31 cellular contexts compared by ENCODE assay signal in the genomic region with DNA sequence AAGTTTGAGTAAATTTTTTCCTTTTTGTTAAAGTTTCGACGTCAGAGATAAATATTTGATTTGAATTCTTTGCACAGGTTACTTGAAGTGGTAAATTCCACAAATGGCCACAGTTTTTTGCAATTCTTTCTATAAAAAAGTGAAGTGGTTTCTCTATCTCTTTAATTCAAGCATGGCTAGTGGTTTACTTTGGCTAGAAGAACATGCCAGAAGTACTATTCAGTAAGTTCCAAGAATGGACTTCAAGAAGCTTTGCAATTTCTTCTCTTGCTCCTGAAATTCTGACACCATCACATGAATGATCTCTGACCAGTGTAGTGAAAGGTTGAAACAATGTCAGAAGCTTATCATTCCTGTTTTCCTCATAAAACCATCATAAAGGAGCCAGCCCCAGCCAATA.
"Had no signal": no experiment of that assay in that cellular context is flagged by ENCODE, and none has a peak within 500 bp of the region (broad histone marks: within the 10 kb centered on the region; RNA-seq: fewer than 3 reads in every experiment).

No MANE protein-coding gene starts in this region.

- H3K79me2 ChIP-seq: parathyroid adenoma had no signal

- ATAC-seq: naive thymus-derived CD4-positive, alpha-beta T cell; natural killer cell; psoas muscle; right cardiac atrium; right lobe of liver; stimulated activated memory B cell treated with anti-CD40 and anti-IgM and Interleukin-4, amounts not matched to agents 10 μg/mL and 1 μg/mL and 100 μg/mL, for 72 hours had no signal

- H3K4me3 Mint-ChIP-seq: naive thymus-derived CD4-positive, alpha-beta T cell; natural killer cell; nephron; neural progenitor cell; stimulated activated memory B cell treated with anti-CD40 and anti-IgM and Interleukin-4, amounts not matched to agents 10 μg/mL and 1 μg/mL and 100 μg/mL, for 72 hours; stimulated activated naive CD8-positive, alpha-beta T cell treated with anti-CD3 and anti-CD28 coated beads, Interleukin-15, Interleukin-2, amounts not matched to agents 100 ng/mL and 50 ng/mL, for 24 hours had no signal

- H3K4me3 ChIP-seq: neural progenitor cell, ovary, psoas muscle, right lobe of liver, sigmoid colon, skin epidermis, smooth muscle cell, spleen, stomach, thoracic aorta, thyroid gland, tibial nerve, upper lobe of left lung, uterus had no signal

- DNase-seq: naive thymus-derived CD4-positive, alpha-beta T cell; natural killer cell; occipital lobe; ovary; posterior cingulate gyrus; psoas muscle; right cardiac atrium; right lobe of liver; sigmoid colon; spleen; stimulated activated CD4-positive, alpha-beta T cell treated with anti-CD3 and anti-CD28 coated beads, Interleukin-12 subunit alpha, Interleukin-12 subunit beta, amount 100 ng/mL, for 4 hours; stimulated activated CD4-positive, alpha-beta T cell treated with anti-CD3 and anti-CD28 coated beads, Interleukin-1b, Interleukin-23, amount 100 ng/mL, for 48 hours; stimulated activated CD4-positive, alpha-beta T cell treated with anti-CD3 and anti-CD28 coated beads, Interleukin-4, amount 100 ng/mL, for 1 hour; stimulated activated CD4-positive, alpha-beta T cell treated with anti-CD3 and anti-CD28 coated beads, Interleukin-4, amount 100 ng/mL, for 4 hours; stimulated activated CD8-positive, alpha-beta memory T cell treated with anti-CD3 and anti-CD28 coated beads, Interleukin-4, amount 100 ng/mL, for 48 hours; stimulated activated naive CD4-positive, alpha-beta T cell treated with Interleukin-2 at 50 U/mL for 16 hours; stomach; thyroid gland; trophoblast cell; upper lobe of left lung; uterus had no signal

- H3K4me1 ChIP-seq: neural progenitor cell, parathyroid adenoma, psoas muscle, sigmoid colon, spleen, stomach, thyroid gland, tibial nerve, uterus had no signal

- H3K4me2 ChIP-seq: neural progenitor cell, smooth muscle cell had no signal

- H3K9ac ChIP-seq: neural progenitor cell, parathyroid adenoma had no signal

- H3K27me3 Mint-ChIP-seq: progenitor cell of endocrine pancreas had no signal

- H3K27ac Mint-ChIP-seq: naive thymus-derived CD4-positive, alpha-beta T cell; natural killer cell; nephron; neural progenitor cell; progenitor cell of endocrine pancreas; stimulated activated memory B cell treated with anti-CD40 and anti-IgM and Interleukin-4, amounts not matched to agents 10 μg/mL and 1 μg/mL and 100 μg/mL, for 72 hours; stimulated activated naive CD8-positive, alpha-beta T cell treated with anti-CD3 and anti-CD28 coated beads, Interleukin-15, Interleukin-2, amounts not matched to agents 100 ng/mL and 50 ng/mL, for 24 hours had no signal

- H3K9me3 Mint-ChIP-seq: naive thymus-derived CD4-positive, alpha-beta T cell; nephron; neural progenitor cell; stimulated activated naive CD8-positive, alpha-beta T cell treated with anti-CD3 and anti-CD28 coated beads, Interleukin-15, Interleukin-2, amounts not matched to agents 100 ng/mL and 50 ng/mL, for 24 hours had no signal

- H3K4me1 Mint-ChIP-seq: naive thymus-derived CD4-positive, alpha-beta T cell; natural killer cell; nephron; neural progenitor cell; stimulated activated memory B cell treated with anti-CD40 and anti-IgM and Interleukin-4, amounts not matched to agents 10 μg/mL and 1 μg/mL and 100 μg/mL, for 72 hours had no signal

- H3K36me3 Mint-ChIP-seq: naive thymus-derived CD4-positive, alpha-beta T cell; natural killer cell; neural progenitor cell; stimulated activated memory B cell treated with anti-CD40 and anti-IgM and Interleukin-4, amounts not matched to agents 10 μg/mL and 1 μg/mL and 100 μg/mL, for 72 hours had no signal

- H3K36me3 ChIP-seq: neural progenitor cell, ovary, right lobe of liver, sigmoid colon, spleen, stomach, thoracic aorta, thyroid gland, tibial nerve, upper lobe of left lung, uterus had no signal

- H3K27ac ChIP-seq: neural progenitor cell, ovary, parathyroid adenoma, psoas muscle, right lobe of liver, sigmoid colon, skin epidermis, spleen, stomach, thoracic aorta, thyroid gland, tibial nerve, upper lobe of left lung, uterus had no signal

- H2AFZ ChIP-seq: neural progenitor cell, parathyroid adenoma had no signal

- H3K9me3 ChIP-seq: ovary, psoas muscle, right lobe of liver, sigmoid colon, spleen, stomach, thoracic aorta, thyroid gland, tibial nerve, upper lobe of left lung, uterus had no signal

- H3K27me3 ChIP-seq: neural progenitor cell, ovary, right lobe of liver, sigmoid colon, spleen, stomach, thyroid gland, tibial nerve, upper lobe of left lung, uterus had no signal
